In genomic region chr3:169149349-169149890, GRCh38 we compare ENCODE assay signal across 8 cellular contexts.
DNase-seq lines count a peak whose midpoint lies in the region; ATAC-seq, FAIRE-seq and TF ChIP-seq lines count a peak whose summit lies in the region.

No MANE protein-coding gene starts in this region.

- H3K4me1 Mint-ChIP-seq in CD4-positive, alpha-beta memory T cell, result peaks cover 13 to 25% (median 20%) of the 10 kb centered on the region in 4 donors
- H3K4me1 Mint-ChIP-seq in activated CD8-positive, alpha-beta T cell treated with anti-CD3 and anti-CD28 coated beads for 36 hours (ENCODE audit: low read depth), result peaks cover 16% of the 10 kb centered on the region

- TF ChIP-seq EP300 in H1 (IDR thresholded peaks at IDR 0.05; ENCODE audit: borderline replicate concordance in 1 of 2, low read depth in 2 of 2, low read length in 2 of 2), result no peak

- H2BK12ac ChIP-seq in H1 (ENCODE audit: low read depth, low read length), result no peak overlapping the region

- no peak overlapping the region for H2BK120ac ChIP-seq in H1 (replicated peaks; ENCODE audit: low read depth, low read length)

- peak; percentile 82 to 86 for TF ChIP-seq RAD21 in H1 (IDR thresholded peaks at IDR 0.05 in 1 of 2, conservative IDR thresholded peaks at IDR 0.05 in 1 of 2; ENCODE audit: low read depth in 2 of 2, low read length in 2 of 2)

- intact Hi-C loops in CD4-positive, alpha-beta memory T cell (cut with micrococcal nuclease), result loop anchor here (1.0 to 5.0 kb wide), 2 partner anchors 520 to 593 kb away; no protein-coding TSS in a partner anchor
- intact Hi-C loops in activated CD8-positive, alpha-beta T cell treated with anti-CD3 and anti-CD28 coated beads for 36 hours (cut with micrococcal nuclease), result loop anchor here (2.0 to 5.0 kb wide), 3 partner anchors 511 to 593 kb away; no protein-coding TSS in a partner anchor

- DNase-seq in CD4-positive, alpha-beta memory T cell, result peak; percentile 41 to 59 (median 52)
- peak; percentile 85 for DNase-seq in NCI-H748 (lab: John Stamatoyannopoulos, UW; ENCODE audit: unreplicated experiment)
- DNase-seq in activated CD8-positive, alpha-beta T cell treated with anti-CD3 and anti-CD28 coated beads for 36 hours, result peak; percentile 84
- peak; percentile 56 to 87 for DNase-seq in H1 (ENCODE audit: low read depth in 1 of 2, low spot score in 2 of 2)
- DNase-seq in mesenteric fat pad (ENCODE audit: low spot score), result peak; percentile 94
- peak; percentile 32 for DNase-seq in stimulated activated CD8-positive, alpha-beta memory T cell treated with anti-CD3 and anti-CD28 coated beads, Interleukin-15, amount 100 ng/mL, for 1 hour (ENCODE audit: low read depth)

- no peak overlapping the region for H3K23ac ChIP-seq in H1 (ENCODE audit: insufficient read length)

- no peak overlapping the region for H4K8ac ChIP-seq in H1 (ENCODE audit: extremely low read depth, insufficient read depth, low read length)

- CTCF ChIA-PET in CD4-positive, alpha-beta memory T cell (lab: Charles Lee; ENCODE audit: partially characterized antibody), result interaction anchor here (0.9 to 2.4 kb wide), 10 partner anchors 9 to 597 kb away, joined by 3 to 8 read pairs (median 4); no protein-coding TSS in a partner anchor
- CTCF ChIA-PET in activated CD8-positive, alpha-beta T cell treated with anti-CD3 and anti-CD28 coated beads for 36 hours (lab: Charles Lee), result interaction anchor here (0.7 to 5.0 kb wide), 30 partner anchors 9 to 600 kb away, joined by 3 to 52 read pairs (median 3); partner anchors contain the start of gene MECOM
- CTCF ChIA-PET in H1 (lab: Charles Lee; ENCODE audit: partially characterized antibody), result interaction anchor here (0.6 to 7.1 kb wide), 66 partner anchors 8 to 742 kb away, joined by 3 to 69 read pairs (median 4); no protein-coding TSS in a partner anchor

- H3K9me3 ChIP-seq in CD4-positive, alpha-beta memory T cell (ENCODE audit: control insufficient read depth in 1 of 2, low read length in 2 of 2), result no peaks in the 10 kb centered on the region
- no peaks in the 10 kb centered on the region for H3K9me3 ChIP-seq in H1 (ENCODE audit: insufficient read depth in 2 of 2, low read depth in 1 of 2, low read length in 1 of 2)

- H3K79me1 ChIP-seq in H1 (ENCODE audit: low read depth, low read length), result no peaks in the 10 kb centered on the region

- no peak for TF ChIP-seq POLR2A in H1 (IDR thresholded peaks at IDR 0.05; ENCODE audit: control extremely low read depth in 1 of 2, low read depth in 2 of 2, low read length in 2 of 2)

- H4K20me1 ChIP-seq in H1 (replicated peaks in 1 of 2; ENCODE audit: control insufficient read depth in 1 of 2, insufficient read depth in 2 of 2, low read length in 2 of 2), result peaks cover 0 to 3% of the 10 kb centered on the region in 2 experiments

- peak overlapping the region in 6 of 8 donors; percentile 39 to 62 (median 55) for H3K4me3 Mint-ChIP-seq in CD4-positive, alpha-beta memory T cell
- peak overlapping the region; percentile 13 for H3K4me3 Mint-ChIP-seq in activated CD8-positive, alpha-beta T cell treated with anti-CD3 and anti-CD28 coated beads for 36 hours

- peak; percentile 77 for TF ChIP-seq CTCF in activated CD8-positive, alpha-beta T cell treated with anti-CD3 and anti-CD28 coated beads for 36 hours (IDR thresholded peaks at IDR 0.05)
- TF ChIP-seq CTCF in H1 (IDR thresholded peaks at IDR 0.05; ENCODE audit: control extremely low read depth in 1 of 3, insufficient read depth in 1 of 3, low read depth in 1 of 3, low read length in 3 of 3), result peak; percentile 75 to 88 (median 84)

- no peak overlapping the region for H3K4me3 ChIP-seq in CD4-positive, alpha-beta memory T cell (ENCODE audit: low read length in 2 of 2)
- H3K4me3 ChIP-seq in H1 (ENCODE audit: extremely low read depth in 1 of 4, insufficient read depth in 2 of 4, low read depth in 3 of 4, low read length in 4 of 4), result peak overlapping the region; percentile 30 to 68 (median 64); a peak in 7 of 8 replicates

- no peak overlapping the region for H3K27ac ChIP-seq in CD4-positive, alpha-beta memory T cell (ENCODE audit: low read depth, low read length)
- H3K27ac ChIP-seq in H1 (ENCODE audit: low read depth, low read length), result no peak overlapping the region

- H3K4me2 ChIP-seq in H1 (ENCODE audit: insufficient read depth in 1 of 2, low read depth in 2 of 2, low read length in 2 of 2), result peak overlapping the region; percentile 75 to 80

- H3K36me3 Mint-ChIP-seq in CD4-positive, alpha-beta memory T cell, result no peaks in the 10 kb centered on the region
- no peaks in the 10 kb centered on the region for H3K36me3 Mint-ChIP-seq in activated CD8-positive, alpha-beta T cell treated with anti-CD3 and anti-CD28 coated beads for 36 hours (ENCODE audit: low read depth)

- H3K23me2 ChIP-seq in H1 (ENCODE audit: low read depth, low read length), result peaks cover 9% of the 10 kb centered on the region

- H4K91ac ChIP-seq in H1 (replicated peaks; ENCODE audit: insufficient read length, low read length), result no peak overlapping the region

- H3K4me1 ChIP-seq in CD4-positive, alpha-beta memory T cell (ENCODE audit: insufficient read depth, low read length), result peaks cover 17% of the 10 kb centered on the region
- peaks cover 0 to 12% (median under 1%) of the 10 kb centered on the region in 4 experiments; a peak in 3 of 7 replicates for H3K4me1 ChIP-seq in H1 (replicated peaks in 1 of 4; ENCODE audit: control insufficient read depth in 3 of 4, insufficient read depth in 4 of 4, low read length in 3 of 4)

- FAIRE-seq in H1 (lab: Jason Lieb, UNC), result peak; percentile 50

- peak overlapping the region; percentile 60; the same call in 1 of the 2 replicates for H3K18ac ChIP-seq in H1 (ENCODE audit: extremely low read depth, low read length)

- POLR2A ChIA-PET in CD4-positive, alpha-beta memory T cell (lab: Charles Lee; ENCODE audit: partially characterized antibody), result no interaction called here
- POLR2A ChIA-PET in activated CD8-positive, alpha-beta T cell treated with anti-CD3 and anti-CD28 coated beads for 36 hours (lab: Charles Lee), result interaction anchor here (1.1 kb wide), 1 partner anchor 600 kb away, joined by 3 read pairs; no protein-coding TSS in a partner anchor
- POLR2A ChIA-PET in H1 (lab: Charles Lee; ENCODE audit: partially characterized antibody), result interaction anchor here (0.6 kb wide), 1 partner anchor 309 kb away, joined by 3 read pairs; no protein-coding TSS in a partner anchor

- H2AK5ac ChIP-seq in H1 (ENCODE audit: low read depth, low read length), result no peak overlapping the region

- no peak overlapping the region for H2BK5ac ChIP-seq in H1 (ENCODE audit: low read depth, low read length)

- no peak overlapping the region for H3K56ac ChIP-seq in H1 (replicated peaks; ENCODE audit: insufficient read length, low read depth, low read length)

- peak; percentile 99 for ATAC-seq in GM19463 (IDR thresholded peaks at IDR 0.05; ENCODE audit: unreplicated experiment)
- peak; percentile 100 for ATAC-seq in HG03571 (IDR thresholded peaks at IDR 0.05; ENCODE audit: unreplicated experiment)
- peak; percentile 98 for ATAC-seq in activated CD8-positive, alpha-beta T cell treated with anti-CD3 and anti-CD28 coated beads for 36 hours

- H3K27me3 Mint-ChIP-seq in CD4-positive, alpha-beta memory T cell, result peaks cover 44 to 45% of the 10 kb centered on the region in 2 donors
- H3K27me3 Mint-ChIP-seq in activated CD8-positive, alpha-beta T cell treated with anti-CD3 and anti-CD28 coated beads for 36 hours, result peaks cover 62% of the 10 kb centered on the region

- no peak overlapping the region for H3K27ac Mint-ChIP-seq in CD4-positive, alpha-beta memory T cell
- H3K27ac Mint-ChIP-seq in activated CD8-positive, alpha-beta T cell treated with anti-CD3 and anti-CD28 coated beads for 36 hours, result no peak overlapping the region

- H3K4ac ChIP-seq in H1 (replicated peaks; ENCODE audit: insufficient read length, low read depth, low read length), result no peak overlapping the region

- no peak overlapping the region for H3K14ac ChIP-seq in H1 (ENCODE audit: insufficient read length)

- H3K27me3 ChIP-seq in CD4-positive, alpha-beta memory T cell (ENCODE audit: insufficient read depth, low read length), result peaks cover 34% of the 10 kb centered on the region
- peaks cover 11 to 36% (median 24%) of the 10 kb centered on the region in 4 experiments for H3K27me3 ChIP-seq in H1 (replicated peaks in 1 of 4; ENCODE audit: control insufficient read depth in 3 of 4, extremely low read depth in 1 of 4, insufficient read depth in 3 of 4, low read length in 3 of 4)

- H3K9me3 Mint-ChIP-seq in CD4-positive, alpha-beta memory T cell, result peaks cover 0 to 11% (median 1%) of the 10 kb centered on the region in 8 donors
- H3K9me3 Mint-ChIP-seq in activated CD8-positive, alpha-beta T cell treated with anti-CD3 and anti-CD28 coated beads for 36 hours, result no peaks in the 10 kb centered on the region

- no peak overlapping the region for H2BK20ac ChIP-seq in H1 (ENCODE audit: low read length)

- no peaks in the 10 kb centered on the region for H3K79me2 ChIP-seq in H1 (ENCODE audit: control insufficient read depth in 1 of 2, insufficient read depth in 2 of 2, low read length in 2 of 2)

- H3K36me3 ChIP-seq in CD4-positive, alpha-beta memory T cell (ENCODE audit: insufficient read depth, low read length), result no peaks in the 10 kb centered on the region
- H3K36me3 ChIP-seq in H1 (ENCODE audit: control insufficient read depth in 2 of 4, insufficient read depth in 4 of 4, low read length in 3 of 4), result no peaks in the 10 kb centered on the region

- no peak overlapping the region for H2BK15ac ChIP-seq in H1 (ENCODE audit: low read length)

- H3K9ac ChIP-seq in H1 (replicated peaks in 1 of 4; ENCODE audit: extremely low read depth in 1 of 4, low read depth in 3 of 4, low read length in 3 of 4), result no peak overlapping the region

- H4K5ac ChIP-seq in H1 (ENCODE audit: insufficient read length, low read depth, low read length), result peak overlapping the region; percentile 51

- H2AFZ ChIP-seq in H1 (ENCODE audit: low read length), result 0 out of 2 replicates have a peak overlapping the region, but pooled peaks have one; percentile 66

- 5% methylated on average over 30 of the region's 30 CpGs; no CpG with 5 or more reads in 1 of the 2 experiments for WGBS in H1 (ENCODE audit: extremely low coverage in 1 of 2, insufficient coverage in 1 of 2, insufficient read length in 1 of 2, insufficient replicate concordance in 2 of 2, low coverage in 1 of 2, low lambda C conversion rate in 2 of 2, missing lambda C conversion rate in 1 of 2), 2 experiments

TF ChIP-seq in H1, 55 proteins besides CTCF, POLR2A, EP300 and RAD21 (continues in another document):
- no peak for TF ChIP-seq PHF8 (conservative IDR thresholded peaks at IDR 0.05; ENCODE audit: low read depth, low read length)
- peak; percentile 21 for TF ChIP-seq KDM4A (IDR thresholded peaks at IDR 0.05; ENCODE audit: low read depth, low read length, severe bottlenecking)
- TF ChIP-seq JUND (IDR thresholded peaks at IDR 0.05; ENCODE audit: low read length), result 0 out of 2 replicates have a peak, but pooled peaks have one; percentile 19
- 0 out of 2 replicates have a peak, but pooled peaks have one; percentile 20 for TF ChIP-seq CEBPB (IDR thresholded peaks at IDR 0.05; ENCODE audit: low read depth, low read length)
- no peak for TF ChIP-seq SRF (IDR thresholded peaks at IDR 0.05; ENCODE audit: low read depth, low read length)
- TF ChIP-seq SIN3A (conservative IDR thresholded peaks at IDR 0.05 in 1 of 2, IDR thresholded peaks at IDR 0.05 in 1 of 2; ENCODE audit: low read depth in 1 of 2, low read length in 2 of 2), result 0 out of 4 replicates have a peak, but pooled peaks of 1 of the 2 experiments have one; percentile 35

Comparison
In these comparisons a context has a peak if more than half of its experiments do, and no peak if none do; other contexts are left out.
1. DNase-seq: peak in every context shown above with its lines; median percentile 94 in mesenteric fat pad; 85 in NCI-H748; 84 in activated CD8-positive, alpha-beta T cell treated with anti-CD3 and anti-CD28 coated beads for 36 hours; 72 in H1; 52 in CD4-positive, alpha-beta memory T cell; 32 in stimulated activated CD8-positive, alpha-beta memory T cell treated with anti-CD3 and anti-CD28 coated beads, Interleukin-15, amount 100 ng/mL, for 1 hour.
2. H3K4me3 ChIP-seq: peak in H1 (4 of 4); none in CD4-positive, alpha-beta memory T cell (0 of 2).
3. Peak in every context shown above with its lines, with median percentiles within 50 percentile points of each other: ATAC-seq.